ENCODE assay signal across 8 cellular contexts in the genomic region with DNA sequence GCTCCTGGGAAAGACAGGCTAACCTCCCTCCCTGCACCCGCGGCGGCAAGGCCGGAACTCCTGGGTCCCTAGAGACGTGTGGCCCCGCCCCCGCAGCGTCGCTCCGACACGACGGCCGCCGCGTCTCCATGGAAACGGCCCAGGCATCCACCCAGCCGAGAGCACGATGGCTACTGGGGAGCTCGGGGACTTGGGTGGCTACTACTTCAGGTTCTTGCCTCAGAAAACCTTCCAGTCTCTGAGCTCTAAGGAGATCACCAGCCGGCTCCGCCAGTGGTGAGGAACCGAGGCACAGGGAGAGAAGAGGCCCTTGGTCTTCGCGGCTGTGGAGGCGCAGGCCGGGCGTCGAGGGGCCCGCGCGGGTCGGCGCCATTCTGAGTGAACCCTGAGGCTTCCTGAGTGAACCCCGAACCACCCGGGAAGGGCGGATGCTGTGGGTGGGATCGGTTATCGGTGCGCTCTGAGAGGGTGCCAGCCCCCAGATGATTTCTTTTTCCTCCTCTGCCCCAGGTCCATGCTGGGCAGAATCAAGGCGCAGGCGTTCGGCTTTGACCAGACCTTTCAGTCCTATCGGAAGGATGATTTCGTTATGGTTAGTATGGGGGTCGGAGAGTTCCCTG. TPM values are rescaled to one million over a fixed set of nuclear protein-coding genes. Genes with fewer than 3 reads are reported as not detected.
A peak's percentile ranks its signal among the peaks of the same experiment; 100 is the strongest.
DNase-seq lines count a peak whose midpoint lies in the region; ATAC-seq lines count a peak whose summit lies in the region.

A gene (plus strand): TSS at position 133 of the 620 bp plus-strand sequence. CDS start 34 bp downstream, at position 167.

- ATAC-seq in GM18909 (IDR thresholded peaks at IDR 0.05; ENCODE audit: poor library complexity, unreplicated experiment) (peak; percentile 76), GM21515 (IDR thresholded peaks at IDR 0.05; ENCODE audit: unreplicated experiment) (no peak), HG02884 (IDR thresholded peaks at IDR 0.05; ENCODE audit: unreplicated experiment) (no peak)
- peak; percentile 75 for ATAC-seq in activated CD4-positive, alpha-beta T cell treated with anti-CD3 and anti-CD28 coated beads for 36 hours

- peaks cover 28% of the 10 kb centered on the region for H3K27me3 Mint-ChIP-seq in activated CD4-positive, alpha-beta T cell treated with anti-CD3 and anti-CD28 coated beads for 36 hours

- CTCF ChIA-PET in activated CD4-positive, alpha-beta T cell treated with anti-CD3 and anti-CD28 coated beads for 36 hours (lab: Charles Lee) = interaction anchor here (0.6 kb wide), 2 partner anchors 37 to 151 kb away, joined by 3 to 6 read pairs; no protein-coding TSS in a partner anchor

- peaks cover 7% of the 10 kb centered on the region for H3K4me1 Mint-ChIP-seq in activated CD4-positive, alpha-beta T cell treated with anti-CD3 and anti-CD28 coated beads for 36 hours

- DNase-seq in NCI-H128 (lab: John Stamatoyannopoulos, UW; ENCODE audit: unreplicated experiment) (peak; percentile 84), dedifferentiated amniotic fluid mesenchymal stem cell (ENCODE audit: extremely low spot score) (peak; percentile 72), left kidney (ENCODE audit: low read depth, low spot score) (peak; percentile 92)
- peak; percentile 78 for DNase-seq in activated CD4-positive, alpha-beta T cell treated with anti-CD3 and anti-CD28 coated beads for 36 hours
- DNase-seq in stimulated activated CD4-positive, alpha-beta T cell treated with anti-CD3 and anti-CD28 coated beads, Interleukin-12 subunit alpha, Interleukin-12 subunit beta, amount 100 ng/mL, for 48 hours (ENCODE audit: low read depth in 2 of 3, low spot score in 1 of 3) = peak; percentile 31 to 50 (median 34)

- no peaks in the 10 kb centered on the region for H3K36me3 Mint-ChIP-seq in activated CD4-positive, alpha-beta T cell treated with anti-CD3 and anti-CD28 coated beads for 36 hours (ENCODE audit: low read depth)

- H3K4me3 Mint-ChIP-seq in activated CD4-positive, alpha-beta T cell treated with anti-CD3 and anti-CD28 coated beads for 36 hours = peak within 1 kb of the TSS; percentile 60

- POLR2A ChIA-PET in activated CD4-positive, alpha-beta T cell treated with anti-CD3 and anti-CD28 coated beads for 36 hours (lab: Charles Lee) = no interaction called here

- intact Hi-C loops in activated CD4-positive, alpha-beta T cell treated with anti-CD3 and anti-CD28 coated beads for 36 hours (cut with DNase I, micrococcal nuclease) = no loop called here

- no peak within 1 kb of the TSS for H3K27ac Mint-ChIP-seq in activated CD4-positive, alpha-beta T cell treated with anti-CD3 and anti-CD28 coated beads for 36 hours

- H3K9me3 Mint-ChIP-seq in activated CD4-positive, alpha-beta T cell treated with anti-CD3 and anti-CD28 coated beads for 36 hours (ENCODE audit: low read depth) = no peaks in the 10 kb centered on the region

RNA-seq across cellular contexts. Expression of the gene that starts here (rescaled TPM):
- total RNA-seq in activated CD4-positive, alpha-beta T cell treated with anti-CD3 and anti-CD28 coated beads for 36 hours = not detected

Comparison
In these comparisons a context has a peak if more than half of its experiments do, and no peak if none do; other contexts are left out.
1. Peak in DNase-seq and ATAC-seq in activated CD4-positive, alpha-beta T cell treated with anti-CD3 and anti-CD28 coated beads for 36 hours; RNA of the gene not detected or under 1 TPM.
2. DNase-seq: peak in every context shown above with its lines; median percentile 92 in left kidney; 84 in NCI-H128; 78 in activated CD4-positive, alpha-beta T cell treated with anti-CD3 and anti-CD28 coated beads for 36 hours; 72 in dedifferentiated amniotic fluid mesenchymal stem cell; 34 in stimulated activated CD4-positive, alpha-beta T cell treated with anti-CD3 and anti-CD28 coated beads, Interleukin-12 subunit alpha, Interleukin-12 subunit beta, amount 100 ng/mL, for 48 hours.